Comparison of ENCODE assay signal across 1 cellular context in genomic region chr16:2809149-2809760, GRCh38.
TF ChIP-seq lines count a peak whose summit lies in the region.

No MANE protein-coding gene starts in this region.

TF ChIP-seq in HEK293, 187 proteins besides CTCF, POLR2A, EP300 and RAD21 (continued from another document):
- peak; percentile 97 for TF ChIP-seq ZNF791 (tag by site-specific recombination; IDR thresholded peaks at IDR 0.05)
- TF ChIP-seq ZNF777 (tag by site-specific recombination; IDR thresholded peaks at IDR 0.05; ENCODE audit: borderline replicate concordance), result no peak
- TF ChIP-seq ZNF24 (tag by site-specific recombination; IDR thresholded peaks at IDR 0.05), result no peak
- TF ChIP-seq ZNF19 (tag by site-specific recombination; IDR thresholded peaks at IDR 0.05; ENCODE audit: low read depth), result no peak
- TF ChIP-seq ZNF670 (tag by site-specific recombination; IDR thresholded peaks at IDR 0.05; ENCODE audit: low read depth), result no peak
- no peak for TF ChIP-seq ZNF37A (tag by site-specific recombination; IDR thresholded peaks at IDR 0.05)
- TF ChIP-seq ZNF621 (tag by site-specific recombination; IDR thresholded peaks at IDR 0.05), result no peak
TF ChIP-seq in HEK293: peak in this region for 4.
